8 cellular contexts compared by ENCODE assay signal in the genomic region with DNA sequence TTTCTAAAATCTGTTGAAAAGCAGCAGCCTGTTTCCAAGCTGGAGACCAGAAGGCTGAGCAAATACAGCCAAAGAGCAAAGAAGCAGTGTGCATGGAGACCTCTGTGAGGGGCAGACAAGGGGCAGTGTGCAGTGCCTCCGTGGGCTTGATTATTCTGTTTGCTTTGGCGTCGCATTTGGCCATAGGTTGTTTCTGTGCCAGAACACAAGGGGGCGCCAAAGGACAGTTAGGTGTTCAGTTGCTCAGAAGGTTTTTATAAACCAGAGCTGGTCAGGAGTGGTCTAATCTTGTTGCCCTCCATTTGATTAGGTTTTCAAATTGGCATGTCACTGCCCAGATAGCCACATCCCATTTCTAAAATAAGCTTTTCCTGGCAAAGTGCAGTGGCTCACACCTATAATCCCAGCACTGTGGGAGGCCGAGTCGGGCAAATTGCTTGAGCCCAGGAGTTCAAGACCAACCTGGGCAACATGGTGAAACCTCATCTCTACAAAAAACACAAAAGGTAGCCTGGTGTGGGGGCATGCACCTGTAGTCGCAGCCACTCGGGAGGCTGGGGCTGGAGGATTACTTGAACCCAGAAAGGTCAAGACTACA. TPM values are rescaled to one million over a fixed set of nuclear protein-coding genes. Genes with fewer than 3 reads are reported as not detected.
A peak's percentile ranks its signal among the peaks of the same experiment; 100 is the strongest.
DNase-seq lines count a peak whose midpoint lies in the region; ATAC-seq and TF ChIP-seq lines count a peak whose summit lies in the region.

No MANE protein-coding gene starts in this region.

- H3K4me3 Mint-ChIP-seq in neural crest cell, result no peak overlapping the region

- peak; percentile 87 for TF ChIP-seq CTCF in neural crest cell (conservative IDR thresholded peaks at IDR 0.05)

- no peak overlapping the region for H3K27ac Mint-ChIP-seq in neural crest cell (ENCODE audit: unreplicated experiment)

- DNase-seq in GM03348 (ENCODE audit: low spot score) (peak; percentile 85), OCI-M1 (lab: John Stamatoyannopoulos, UW) (peak; percentile 66), fibroblast of gingiva (ENCODE audit: low read depth) (peak; percentile 55), neural crest cell (ENCODE audit: low read depth, low spot score) (peak; percentile 86), 8988T (no peak)
- DNase-seq in activated T-cell treated with anti-CD3 and anti-CD28 coated beads, Interleukin-2, amount 50 U/mL, for 1 hour, result peak; percentile 71
- DNase-seq in stimulated activated naive CD8-positive, alpha-beta T cell treated with anti-CD3 and anti-CD28 coated beads, Interleukin-15, Interleukin-2, amounts not matched to agents 100 U/mL and 50 U/mL, for 24 hours, result peak; percentile 82

- H3K4me1 Mint-ChIP-seq in neural crest cell, result no peaks in the 10 kb centered on the region

- H3K9me3 Mint-ChIP-seq in neural crest cell, result no peaks in the 10 kb centered on the region

- H3K27me3 Mint-ChIP-seq in neural crest cell (ENCODE audit: low read depth), result no peaks in the 10 kb centered on the region

- H3K36me3 Mint-ChIP-seq in neural crest cell (ENCODE audit: low read depth), result no peaks in the 10 kb centered on the region

- peak; percentile 61 for ATAC-seq in HG03432 (IDR thresholded peaks at IDR 0.05; ENCODE audit: unreplicated experiment)
- ATAC-seq in stimulated activated naive CD8-positive, alpha-beta T cell treated with anti-CD3 and anti-CD28 coated beads, Interleukin-15, Interleukin-2, amounts not matched to agents 100 U/mL and 50 U/mL, for 24 hours, result peak; percentile 63

RNA-seq across cellular contexts. Expression of gene MYH3, which starts 10.6 kb away (rescaled TPM):
- 3.6 and 3.8 TPM in 2 replicates for total RNA-seq in neural crest cell

RNA-seq across cellular contexts. Expression of gene SCO1, which starts 50.8 kb away (rescaled TPM):
- total RNA-seq in neural crest cell, result 32.5 and 36.2 TPM in 2 replicates

RNA-seq across cellular contexts. Expression of gene ADPRM, which starts 50.9 kb away (rescaled TPM):
- 9.7 and 9.8 TPM in 2 replicates for total RNA-seq in neural crest cell
